In the genomic region with DNA sequence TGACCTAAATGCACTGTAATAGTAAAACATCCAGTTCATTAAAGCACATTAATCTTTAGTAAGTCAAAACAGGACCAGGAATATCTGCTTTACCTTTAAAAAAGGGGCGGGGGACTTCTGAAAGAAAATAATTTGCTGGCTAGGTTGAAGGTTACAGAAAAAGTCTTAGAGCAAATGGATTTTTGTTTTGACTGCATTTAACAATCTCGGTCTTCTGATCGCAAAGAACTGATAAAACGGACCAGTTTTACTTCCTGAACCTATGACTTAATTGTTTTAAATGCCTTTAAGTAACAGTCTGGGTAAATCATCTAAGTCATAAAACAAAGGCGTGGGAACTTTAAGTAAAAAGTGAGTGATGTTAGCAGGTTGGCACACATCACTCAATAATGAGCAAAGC, we compare ENCODE assay signal across 9 cellular contexts. TPM values are rescaled to one million over a fixed set of nuclear protein-coding genes. Genes with fewer than 3 reads are reported as not detected.
DNase-seq lines count a peak whose midpoint lies in the region; ATAC-seq and TF ChIP-seq lines count a peak whose summit lies in the region.
"Had no signal": no experiment of that assay in that cellular context is flagged by ENCODE, and none has a peak within 500 bp of the region (broad histone marks: within the 10 kb centered on the region; RNA-seq: fewer than 3 reads in every experiment).

No MANE protein-coding gene starts in this region.

- TF ChIP-seq CTCF in fibroblast of villous mesenchyme (IDR thresholded peaks at IDR 0.05; ENCODE audit: insufficient read depth, low read depth, low read length) (no peak), suprapubic skin (IDR thresholded peaks at IDR 0.05) (no peak)

- H3K4me1 ChIP-seq in suprapubic skin, result peaks cover 20% of the 10 kb centered on the region

- WGBS in suprapubic skin, result 13% methylated on average over 5 of the region's 5 CpGs

- peak overlapping the region; percentile 93 for H3K4me3 ChIP-seq in fibroblast of villous mesenchyme (ENCODE audit: low read depth, low read length)
- H3K4me3 ChIP-seq in suprapubic skin, result peak overlapping the region; percentile 87

- ATAC-seq in T-cell (replicated peaks in 1 of 4), result no peak
- no peak for ATAC-seq in GM19351 (IDR thresholded peaks at IDR 0.05; ENCODE audit: unreplicated experiment)

- H3K9me3 ChIP-seq in suprapubic skin, result no peaks in the 10 kb centered on the region

- H3K4me3 Mint-ChIP-seq in activated naive CD4-positive, alpha-beta T cell treated with anti-CD3 and anti-CD28 coated beads for 36 hours, result peak overlapping the region; percentile 92
- H3K4me3 Mint-ChIP-seq in T-cell, result peak overlapping the region; percentile 92 to 98 (median 96)

- peaks cover 17% of the 10 kb centered on the region for H3K4me1 Mint-ChIP-seq in activated naive CD4-positive, alpha-beta T cell treated with anti-CD3 and anti-CD28 coated beads for 36 hours (ENCODE audit: low read depth)
- peaks cover 18 to 39% (median 19%) of the 10 kb centered on the region in 3 donors for H3K4me1 Mint-ChIP-seq in T-cell

- TF ChIP-seq EP300 in suprapubic skin (IDR thresholded peaks at IDR 0.05), result no peak

- no peak overlapping the region for H3K27ac ChIP-seq in suprapubic skin

- intact Hi-C loops in activated naive CD4-positive, alpha-beta T cell treated with anti-CD3 and anti-CD28 coated beads for 36 hours (cut with micrococcal nuclease), result loop anchor here (5.0 kb wide), 1 partner anchor 445 kb away; a partner anchor contains a TSS

- POLR2A ChIA-PET in T-cell (lab: Charles Lee), result no interaction called here

- no peaks in the 10 kb centered on the region for H3K36me3 ChIP-seq in suprapubic skin

- TF ChIP-seq POLR2A in suprapubic skin (IDR thresholded peaks at IDR 0.05), result no peak

- peak overlapping the region; percentile 75 for H3K27ac Mint-ChIP-seq in activated naive CD4-positive, alpha-beta T cell treated with anti-CD3 and anti-CD28 coated beads for 36 hours
- no peak overlapping the region for H3K27ac Mint-ChIP-seq in T-cell

- H3K36me3 Mint-ChIP-seq in activated naive CD4-positive, alpha-beta T cell treated with anti-CD3 and anti-CD28 coated beads for 36 hours (ENCODE audit: low read depth), result peaks cover 22% of the 10 kb centered on the region
- H3K36me3 Mint-ChIP-seq in T-cell, result no peaks in the 10 kb centered on the region

- DNase-seq in activated naive CD4-positive, alpha-beta T cell treated with anti-CD3 and anti-CD28 coated beads for 36 hours, result no peak
- no peak for DNase-seq in activated naive CD4-positive, alpha-beta T cell treated with Interleukin-2 at 50 U/mL for 16 hours
- DNase-seq in T-cell, result no peak
- no peak for DNase-seq in fibroblast of villous mesenchyme (ENCODE audit: low read depth)
- no peak for DNase-seq in suprapubic skin (ENCODE audit: low spot score in 2 of 2)
- DNase-seq in NCI-H524 (lab: John Stamatoyannopoulos, UW), result no peak
- DNase-seq in NCI-H1048 (lab: John Stamatoyannopoulos, UW), result no peak
- DNase-seq: central memory CD4-positive, alpha-beta T cell had no signal

- H3K27me3 Mint-ChIP-seq in activated naive CD4-positive, alpha-beta T cell treated with anti-CD3 and anti-CD28 coated beads for 36 hours (ENCODE audit: low read depth), result no peaks in the 10 kb centered on the region
- H3K27me3 Mint-ChIP-seq in T-cell, result no peaks in the 10 kb centered on the region

- CTCF ChIA-PET in activated naive CD4-positive, alpha-beta T cell treated with anti-CD3 and anti-CD28 coated beads for 36 hours (lab: Charles Lee), result no interaction called here
- CTCF ChIA-PET in T-cell (lab: Charles Lee), result no interaction called here

- no peaks in the 10 kb centered on the region for H3K27me3 ChIP-seq in suprapubic skin

- H3K9me3 Mint-ChIP-seq in activated naive CD4-positive, alpha-beta T cell treated with anti-CD3 and anti-CD28 coated beads for 36 hours, result no peaks in the 10 kb centered on the region
- no peaks in the 10 kb centered on the region for H3K9me3 Mint-ChIP-seq in T-cell

RNA-seq across cellular contexts. Expression of a gene that starts 0.8 kb away (rescaled TPM):
- total RNA-seq in activated naive CD4-positive, alpha-beta T cell treated with anti-CD3 and anti-CD28 coated beads for 36 hours, result 100 to 1,000 TPM; 103 to 107 TPM
- total RNA-seq in T-cell, result 1 to 10 TPM; 2.7 to 4.7 (median 3.1) TPM
- 18.7 and 37.1 TPM in 2 replicates for total RNA-seq in fibroblast of villous mesenchyme
- total RNA-seq in suprapubic skin, result 1 to 10 TPM; 1.2 to 7.7 (median 3.2) TPM

RNA-seq across cellular contexts. Expression of a gene that starts 55.3 kb away (rescaled TPM):
- not detected for total RNA-seq in activated naive CD4-positive, alpha-beta T cell treated with anti-CD3 and anti-CD28 coated beads for 36 hours
- total RNA-seq in T-cell, result under 1 TPM in 1 of 5 donors, not detected in 4; 0.10 TPM
- total RNA-seq in fibroblast of villous mesenchyme, result not detected in 2 replicates
- under 1 TPM in 1 of 4 donors, not detected in 3; 0.64 TPM for total RNA-seq in suprapubic skin
